In genomic region chr2:239979243-239980023, GRCh38 we compare ENCODE assay signal across 14 cellular contexts. TPM values are rescaled to one million over a fixed set of nuclear protein-coding genes. Genes with fewer than 3 reads are reported as not detected.
DNase-seq lines count a peak whose midpoint lies in the region; ATAC-seq and TF ChIP-seq lines count a peak whose summit lies in the region.
"Had no signal": no experiment of that assay in that cellular context is flagged by ENCODE, and none has a peak within 500 bp of the region (broad histone marks: within the 10 kb centered on the region; RNA-seq: fewer than 3 reads in every experiment).

No MANE protein-coding gene starts in this region.

- no peaks in the 10 kb centered on the region for H3K9me3 ChIP-seq in psoas muscle
- H3K9me3 ChIP-seq: esophagus squamous epithelium had no signal

- H3K4me3 ChIP-seq in dorsolateral prefrontal cortex (no peak overlapping the region), retinal pigment epithelial cell (ENCODE audit: low read length) (no peak overlapping the region), psoas muscle (no peak overlapping the region)
- H3K4me3 ChIP-seq: esophagus squamous epithelium had no signal

- H3K27ac ChIP-seq in dorsolateral prefrontal cortex (peak overlapping the region in 8 of 59 donors; percentile 1 to 51 (median 29)), psoas muscle (no peak overlapping the region)
- H3K27ac ChIP-seq: esophagus squamous epithelium had no signal

- peak; percentile 16 for DNase-seq in G401 (ENCODE audit: low spot score)
- DNase-seq in dorsolateral prefrontal cortex = peak in 5 of 10 donors; percentile 54 to 74 (median 67)
- peak; percentile 12 for DNase-seq in iPS DF 19.7 (ENCODE audit: low read depth, low spot score)
- peak; percentile 31 for DNase-seq in retinal pigment epithelial cell (ENCODE audit: low read depth)
- DNase-seq in NCI-H1048 (lab: John Stamatoyannopoulos, UW) = no peak
- no peak for DNase-seq in cortex of kidney (lab: John Stamatoyannopoulos, UW)
- DNase-seq in psoas muscle = no peak
- DNase-seq in Kasumi-1 (lab: John Stamatoyannopoulos, UW) = no peak
- DNase-seq: CD8-positive, alpha-beta memory T cell; esophagus squamous epithelium; MV-4-11; NCI-H748 treated with DMSO at 0.1 percent for 48 hours; stimulated activated CD4-positive, alpha-beta T cell treated with anti-CD3 and anti-CD28 coated beads, Interleukin-12 subunit alpha, Interleukin-12 subunit beta, amount 100 ng/mL, for 4 hours had no signal

- H3K36me3 ChIP-seq in psoas muscle (ENCODE audit: insufficient read depth in 1 of 2, low read depth in 1 of 2) = peaks cover under 1 to 50% of the 10 kb centered on the region in 2 donors

- ATAC-seq in psoas muscle = no peak

- 89 to 92% (median 90%) methylated on average over 19 of the region's 19 CpGs for WGBS in psoas muscle, 3 donors

- in situ Hi-C loops in G401 (cut with HindIII; ENCODE audit: low sequenced_read_pairs) = no loop called here

- no peaks in the 10 kb centered on the region for H3K4me1 ChIP-seq in psoas muscle

- H3K27me3 ChIP-seq in dorsolateral prefrontal cortex (no peaks in the 10 kb centered on the region), psoas muscle (ENCODE audit: insufficient read depth in 3 of 3, low read length in 2 of 3) (no peaks in the 10 kb centered on the region)
- H3K27me3 ChIP-seq: esophagus squamous epithelium had no signal

- TF ChIP-seq CTCF in dorsolateral prefrontal cortex (IDR thresholded peaks at IDR 0.05 in 54 of 56, conservative IDR thresholded peaks at IDR 0.05 in 2 of 56; ENCODE audit: low read depth in 1 of 56, partially characterized antibody in 56 of 56) = peak in 49 of 56 donors; percentile 8 to 74 (median 51)
- TF ChIP-seq CTCF in retinal pigment epithelial cell (conservative IDR thresholded peaks at IDR 0.05; ENCODE audit: low read depth, low read length) = peak; percentile 76
- TF ChIP-seq CTCF in psoas muscle (IDR thresholded peaks at IDR 0.05) = no peak

- intact Hi-C loops in dorsolateral prefrontal cortex (cut with DNase I) (loop anchor here in 1 of 2 donors (5.0 to 10.0 kb wide), 2 partner anchors 47 to 605 kb away; no protein-coding TSS in a partner anchor), psoas muscle (cut with DNase I) (no loop called here)

RNA-seq across cellular contexts. Expression of gene NDUFA10, which starts 45.7 kb away (rescaled TPM):
- total RNA-seq in G401 (2014; rRNA removed; shearing (Covaris generic)) = 274 and 297 TPM in 2 replicates
- total RNA-seq in dorsolateral prefrontal cortex (100 to 1,000 TPM; 113 to 234 (median 181) TPM), psoas muscle (100 to 1,000 TPM; 132 to 183 (median 163) TPM)
- 100 to 1,000 TPM in 2 of 3 donors, 10 to 100 TPM in 1; 84.2 to 135 (median 113) TPM for polyA plus RNA-seq in psoas muscle

RNA-seq across cellular contexts. Expression of gene OR6B2, which starts 50.8 kb away (rescaled TPM):
- total RNA-seq in G401 (2014; rRNA removed; shearing (Covaris generic)) = not detected in 2 replicates
- not detected for total RNA-seq in dorsolateral prefrontal cortex
- total RNA-seq in psoas muscle = not detected
- not detected for polyA plus RNA-seq in psoas muscle
- total RNA-seq: CD8-positive, alpha-beta memory T cell; esophagus squamous epithelium; mucosa of gallbladder had no signal
- polyA plus RNA-seq: CD8-positive, alpha-beta memory T cell had no signal

Comparison
In these comparisons a context has a peak if more than half of its experiments do, and no peak if none do; other contexts are left out.
1. DNase-seq: peak in G401 (single experiment), iPS DF 19.7 (single experiment) and retinal pigment epithelial cell (single experiment); none in NCI-H1048 (single experiment), cortex of kidney (single experiment), psoas muscle (0 of 2) and Kasumi-1 (0 of 2).